In genomic region chrX:153113851-153114250, GRCh38 we compare ENCODE assay signal across 4 cellular contexts. TPM values are rescaled to one million over a fixed set of nuclear protein-coding genes. Genes with fewer than 3 reads are reported as not detected.
"Had no signal": no experiment of that assay in that cellular context is flagged by ENCODE, and none has a peak within 500 bp of the region (broad histone marks: within the 10 kb centered on the region; RNA-seq: fewer than 3 reads in every experiment).

No MANE protein-coding gene starts in this region.

RNA-seq across cellular contexts. Expression of gene PNMA6A, which starts 41.6 kb away (rescaled TPM):
- total RNA-seq: HT-29 had no signal

RNA-seq across cellular contexts. Expression of gene PNMA3, which starts 57.6 kb away (rescaled TPM):
- total RNA-seq: HepG2, HT-29, IMR-90 had no signal
- polyA plus RNA-seq: HepG2, IgD-negative memory B cell had no signal
